Comparison of ENCODE assay signal across 15 cellular contexts in genomic region chr4:55345054-55345453, GRCh38. TPM values are rescaled to one million over a fixed set of nuclear protein-coding genes. Genes with fewer than 3 reads are reported as not detected.
DNase-seq lines count a peak whose midpoint lies in the region; ATAC-seq and TF ChIP-seq lines count a peak whose summit lies in the region.
"Had no signal": no experiment of that assay in that cellular context is flagged by ENCODE, and none has a peak within 500 bp of the region (broad histone marks: within the 10 kb centered on the region; RNA-seq: fewer than 3 reads in every experiment).

No MANE protein-coding gene starts in this region.

- no peak overlapping the region for H3K4me3 ChIP-seq in OCI-LY7 (ENCODE audit: low read depth, low read length, poor library complexity, severe bottlenecking)

- H3K27ac ChIP-seq in OCI-LY7 (ENCODE audit: low read depth, low read length, poor library complexity, severe bottlenecking) = no peak overlapping the region

- no peaks in the 10 kb centered on the region for H3K36me3 ChIP-seq in OCI-LY7 (ENCODE audit: insufficient read depth, low read length)

- intact Hi-C loops in OCI-LY7 (cut with micrococcal nuclease; ENCODE audit: unreplicated experiment) = loop anchor here (5.0 to 10.0 kb wide), 3 partner anchors 390 to 522 kb away; partner anchors contain the start of gene EXOC1

- peaks cover 24% of the 10 kb centered on the region for H3K4me1 Mint-ChIP-seq in activated naive CD8-positive, alpha-beta T cell (ENCODE audit: low read depth)
- H3K4me1 Mint-ChIP-seq in activated naive CD8-positive, alpha-beta T cell treated with anti-CD3 and anti-CD28 coated beads for 36 hours = peaks cover 31% of the 10 kb centered on the region
- peaks cover 45% of the 10 kb centered on the region for H3K4me1 Mint-ChIP-seq in endothelial cell (ENCODE audit: unreplicated experiment)
- peaks cover 23% of the 10 kb centered on the region for H3K4me1 Mint-ChIP-seq in activated CD4-positive, alpha-beta T cell treated with anti-CD3 and anti-CD28 coated beads, Interleukin-2, amount 10 ng/mL, durations not matched to agents 7 days and 5 days

- DNase-seq in activated naive CD8-positive, alpha-beta T cell treated with anti-CD3 and anti-CD28 coated beads for 36 hours = no peak
- DNase-seq in OCI-LY7 (ENCODE audit: low spot score) (no peak), endothelial cell (ENCODE audit: low spot score) (no peak), NCI-H774 (lab: John Stamatoyannopoulos, UW) (no peak), OCI-M1 (lab: John Stamatoyannopoulos, UW) (no peak)
- DNase-seq in activated CD4-positive, alpha-beta T cell treated with anti-CD3 and anti-CD28 coated beads, Interleukin-2, amount 10 ng/mL, durations not matched to agents 7 days and 5 days = no peak
- DNase-seq: Caco-2, DMS53, NCI-H1092 treated with DMSO at 0.1 percent for 48 hours, NCI-H1694, NCI-H446, NCI-H82 had no signal

- no peak overlapping the region for H3K4me2 ChIP-seq in OCI-LY7 (ENCODE audit: low read length)

- POLR2A ChIA-PET in OCI-LY7 (lab: Charles Lee) = interaction anchor here (0.7 to 2.1 kb wide), 16 partner anchors 11 to 1964 kb away, joined by 3 to 14 read pairs (median 4); partner anchors contain the start of genes CLOCK and TMEM165
- POLR2A ChIA-PET in activated CD4-positive, alpha-beta T cell treated with anti-CD3 and anti-CD28 coated beads, Interleukin-2, amount 10 ng/mL, durations not matched to agents 7 days and 5 days (lab: Charles Lee) = no interaction called here

- H3K79me2 ChIP-seq in OCI-LY7 (ENCODE audit: insufficient read depth, low read depth, low read length) = peaks cover 3% of the 10 kb centered on the region; the same call in 1 of the 2 replicates

- H3K36me3 Mint-ChIP-seq in activated naive CD8-positive, alpha-beta T cell = no peaks in the 10 kb centered on the region
- H3K36me3 Mint-ChIP-seq in activated naive CD8-positive, alpha-beta T cell treated with anti-CD3 and anti-CD28 coated beads for 36 hours = peaks cover 7% of the 10 kb centered on the region
- no peaks in the 10 kb centered on the region for H3K36me3 Mint-ChIP-seq in endothelial cell (ENCODE audit: low read depth, unreplicated experiment)
- no peaks in the 10 kb centered on the region for H3K36me3 Mint-ChIP-seq in activated CD4-positive, alpha-beta T cell treated with anti-CD3 and anti-CD28 coated beads, Interleukin-2, amount 10 ng/mL, durations not matched to agents 7 days and 5 days (ENCODE audit: low read depth)

- TF ChIP-seq CTCF in OCI-LY7 (conservative IDR thresholded peaks at IDR 0.05; ENCODE audit: low read length) (no peak), endothelial cell (IDR thresholded peaks at IDR 0.05; ENCODE audit: unreplicated experiment) (no peak)

- no peaks in the 10 kb centered on the region for H3K9me3 ChIP-seq in OCI-LY7 (ENCODE audit: low read length)
- H3K9me3 ChIP-seq: Caco-2 had no signal

- H2AFZ ChIP-seq in OCI-LY7 (ENCODE audit: low read length) = peak overlapping the region; percentile 83; the same call in 1 of the 2 replicates

- H4K20me1 ChIP-seq in OCI-LY7 (ENCODE audit: insufficient read depth, low read length) = no peaks in the 10 kb centered on the region

- ATAC-seq in GM21619 (IDR thresholded peaks at IDR 0.05; ENCODE audit: unreplicated experiment) = no peak
- ATAC-seq: GM12878 had no signal

- CTCF ChIA-PET in OCI-LY7 (lab: Charles Lee; ENCODE audit: unreplicated experiment) = interaction anchor here (0.8 to 1.3 kb wide), 3 partner anchors 46 to 210 kb away, joined by 3 to 4 read pairs (median 3); partner anchors contain the start of gene TMEM165
- CTCF ChIA-PET in activated CD4-positive, alpha-beta T cell treated with anti-CD3 and anti-CD28 coated beads, Interleukin-2, amount 10 ng/mL, durations not matched to agents 7 days and 5 days (lab: Charles Lee) = interaction anchor here (0.6 to 2.7 kb wide), 10 partner anchors 11 to 525 kb away, joined by 3 to 22 read pairs (median 6); no protein-coding TSS in a partner anchor

- BruUV-seq in OCI-LY7 (replicated peaks; lab: Mats Ljungman, UMichigan) = no TSS peak

- H3K27me3 Mint-ChIP-seq in activated naive CD8-positive, alpha-beta T cell = no peaks in the 10 kb centered on the region
- H3K27me3 Mint-ChIP-seq in activated naive CD8-positive, alpha-beta T cell treated with anti-CD3 and anti-CD28 coated beads for 36 hours = no peaks in the 10 kb centered on the region
- peaks cover 2% of the 10 kb centered on the region for H3K27me3 Mint-ChIP-seq in endothelial cell (ENCODE audit: unreplicated experiment)
- no peaks in the 10 kb centered on the region for H3K27me3 Mint-ChIP-seq in activated CD4-positive, alpha-beta T cell treated with anti-CD3 and anti-CD28 coated beads, Interleukin-2, amount 10 ng/mL, durations not matched to agents 7 days and 5 days

- H3K9me3 Mint-ChIP-seq in activated naive CD8-positive, alpha-beta T cell (ENCODE audit: low read depth) = no peaks in the 10 kb centered on the region
- H3K9me3 Mint-ChIP-seq in activated naive CD8-positive, alpha-beta T cell treated with anti-CD3 and anti-CD28 coated beads for 36 hours = peaks cover 7% of the 10 kb centered on the region
- no peaks in the 10 kb centered on the region for H3K9me3 Mint-ChIP-seq in endothelial cell (ENCODE audit: unreplicated experiment)
- H3K9me3 Mint-ChIP-seq in activated CD4-positive, alpha-beta T cell treated with anti-CD3 and anti-CD28 coated beads, Interleukin-2, amount 10 ng/mL, durations not matched to agents 7 days and 5 days = no peaks in the 10 kb centered on the region

- H3K27ac Mint-ChIP-seq in activated naive CD8-positive, alpha-beta T cell = peak overlapping the region; percentile 37
- H3K27ac Mint-ChIP-seq in activated naive CD8-positive, alpha-beta T cell treated with anti-CD3 and anti-CD28 coated beads for 36 hours = no peak overlapping the region
- H3K27ac Mint-ChIP-seq in endothelial cell (ENCODE audit: unreplicated experiment) = no peak overlapping the region
- H3K27ac Mint-ChIP-seq in activated CD4-positive, alpha-beta T cell treated with anti-CD3 and anti-CD28 coated beads, Interleukin-2, amount 10 ng/mL, durations not matched to agents 7 days and 5 days = no peak overlapping the region

- H3K9me2 ChIP-seq in OCI-LY7 (ENCODE audit: insufficient read depth, low read length) = no peaks in the 10 kb centered on the region

- peak overlapping the region; percentile 6 for H3K4me3 Mint-ChIP-seq in activated naive CD8-positive, alpha-beta T cell
- H3K4me3 Mint-ChIP-seq in activated naive CD8-positive, alpha-beta T cell treated with anti-CD3 and anti-CD28 coated beads for 36 hours = no peak overlapping the region
- peak overlapping the region; percentile 26 for H3K4me3 Mint-ChIP-seq in endothelial cell (ENCODE audit: unreplicated experiment)
- H3K4me3 Mint-ChIP-seq in activated CD4-positive, alpha-beta T cell treated with anti-CD3 and anti-CD28 coated beads, Interleukin-2, amount 10 ng/mL, durations not matched to agents 7 days and 5 days = no peak overlapping the region

- H3K4me1 ChIP-seq in OCI-LY7 (ENCODE audit: insufficient read depth, low read length, poor library complexity, severe bottlenecking) = peaks cover 15% of the 10 kb centered on the region

RNA-seq across cellular contexts. Expression of gene SRD5A3, which starts 1.0 kb away (rescaled TPM):
- 10 to 100 TPM; 32.5 to 39.7 TPM for total RNA-seq in activated naive CD8-positive, alpha-beta T cell treated with anti-CD3 and anti-CD28 coated beads for 36 hours
- total RNA-seq in OCI-LY7 (2014; rRNA removed; shearing (Covaris generic)) = 3.9 and 5.9 TPM in 2 replicates
- total RNA-seq in OCI-LY7 (2022) (11.4 and 15.3 TPM in 2 replicates), endothelial cell (ENCODE audit: unreplicated experiment) (74.2 TPM)
- total RNA-seq in activated CD4-positive, alpha-beta T cell treated with anti-CD3 and anti-CD28 coated beads, Interleukin-2, amount 10 ng/mL, durations not matched to agents 7 days and 5 days = 10 to 100 TPM in 1 of 2 experiments, 1 to 10 TPM in 1; 8.3 to 10.3 TPM

RNA-seq across cellular contexts. Expression of gene TMEM165, which starts 50.7 kb away (rescaled TPM):
- total RNA-seq in activated naive CD8-positive, alpha-beta T cell treated with anti-CD3 and anti-CD28 coated beads for 36 hours = 10 to 100 TPM; 59.7 to 60.8 TPM
- 67.1 and 70.8 TPM in 2 replicates for total RNA-seq in OCI-LY7 (2014; rRNA removed; shearing (Covaris generic))
- total RNA-seq in OCI-LY7 (2022) (86.1 and 94.0 TPM in 2 replicates), endothelial cell (ENCODE audit: unreplicated experiment) (197 TPM)
- total RNA-seq in activated CD4-positive, alpha-beta T cell treated with anti-CD3 and anti-CD28 coated beads, Interleukin-2, amount 10 ng/mL, durations not matched to agents 7 days and 5 days = 10 to 100 TPM; 61.8 to 61.9 TPM

Comparison
In these comparisons a context has a peak if more than half of its experiments do, and no peak if none do; other contexts are left out.
1. H3K4me3 Mint-ChIP-seq: peak in activated naive CD8-positive, alpha-beta T cell (single experiment) and endothelial cell (single experiment); none in activated naive CD8-positive, alpha-beta T cell treated with anti-CD3 and anti-CD28 coated beads for 36 hours (single experiment) and activated CD4-positive, alpha-beta T cell treated with anti-CD3 and anti-CD28 coated beads, Interleukin-2, amount 10 ng/mL, durations not matched to agents 7 days and 5 days (single experiment).